ENCODE assay signal across 22 cellular contexts in the genomic region with DNA sequence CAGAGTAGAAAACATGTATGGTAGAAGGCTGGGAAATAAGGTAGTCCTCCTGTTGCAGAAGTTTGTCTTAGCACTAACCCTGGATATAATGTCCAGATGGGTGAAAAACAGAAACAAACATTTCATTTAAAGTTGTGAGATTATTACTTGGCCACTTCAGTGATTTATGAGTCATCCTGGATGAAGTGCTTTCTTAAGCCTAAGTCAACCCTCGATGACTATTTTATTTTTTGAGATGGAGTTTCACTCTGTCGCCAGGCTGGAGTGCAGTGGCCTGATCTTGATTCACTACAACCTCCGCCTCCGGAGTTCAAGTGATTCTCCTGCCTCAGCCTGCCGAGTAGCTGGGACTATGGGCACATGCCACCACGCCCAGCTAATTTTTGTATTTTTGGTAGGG. TPM values are rescaled to one million over a fixed set of nuclear protein-coding genes. Genes with fewer than 3 reads are reported as not detected.
DNase-seq lines count a peak whose midpoint lies in the region; ATAC-seq and TF ChIP-seq lines count a peak whose summit lies in the region.
"Had no signal": no experiment of that assay in that cellular context is flagged by ENCODE, and none has a peak within 500 bp of the region (broad histone marks: within the 10 kb centered on the region; RNA-seq: fewer than 3 reads in every experiment).

No MANE protein-coding gene starts in this region.

- H3K27ac ChIP-seq in vagina, result no peak overlapping the region
- H3K27ac ChIP-seq: colonic mucosa had no signal

- H3K4me3 Mint-ChIP-seq in nephron progenitor cell, result no peak overlapping the region
- H3K4me3 Mint-ChIP-seq in T-helper 2 cell treated with Interferon-gamma antibody and Interleukin-4, amounts not matched to agents 5 μg/mL and 100 μg/mL, for 36 hours, result no peak overlapping the region
- H3K4me3 Mint-ChIP-seq: activated CD8-positive, alpha-beta memory T cell treated with anti-CD3 and anti-CD28 coated beads, Interleukin-2, amount 10 ng/mL, durations not matched to agents 7 days and 5 days; stimulated activated naive CD8-positive, alpha-beta T cell treated with anti-CD3 and anti-CD28 coated beads, Interleukin-15, amount 100 ng/mL, for 72 hours had no signal

- intact Hi-C loops in vagina (cut with DNase I), result no loop called here

- TF ChIP-seq POLR2A in vagina (IDR thresholded peaks at IDR 0.05), result no peak

- H3K4me1 ChIP-seq in vagina, result peaks cover 20% of the 10 kb centered on the region
- H3K4me1 ChIP-seq: colonic mucosa had no signal

- TF ChIP-seq CTCF in choroid plexus epithelial cell (conservative IDR thresholded peaks at IDR 0.05; ENCODE audit: low read depth, low read length), result no peak
- no peak for TF ChIP-seq CTCF in nephron progenitor cell (IDR thresholded peaks at IDR 0.05)
- TF ChIP-seq CTCF in vagina (IDR thresholded peaks at IDR 0.05), result no peak

- no peaks in the 10 kb centered on the region for H3K9me3 Mint-ChIP-seq in nephron progenitor cell
- H3K9me3 Mint-ChIP-seq in T-helper 2 cell treated with Interferon-gamma antibody and Interleukin-4, amounts not matched to agents 5 μg/mL and 100 μg/mL, for 36 hours, result no peaks in the 10 kb centered on the region
- H3K9me3 Mint-ChIP-seq: stimulated activated naive CD8-positive, alpha-beta T cell treated with anti-CD3 and anti-CD28 coated beads, Interleukin-15, amount 100 ng/mL, for 72 hours had no signal

- ATAC-seq in GM21381 (IDR thresholded peaks at IDR 0.05; ENCODE audit: unreplicated experiment), result no peak
- ATAC-seq: activated CD8-positive, alpha-beta memory T cell treated with anti-CD3 and anti-CD28 coated beads, Interleukin-2, amount 10 ng/mL, durations not matched to agents 7 days and 5 days; left ventricle myocardium superior; sciatic nerve; stimulated activated naive CD8-positive, alpha-beta T cell treated with anti-CD3 and anti-CD28 coated beads, Interleukin-15, amount 100 ng/mL, for 72 hours had no signal

- H3K27me3 ChIP-seq in MG63, result no peaks in the 10 kb centered on the region
- no peaks in the 10 kb centered on the region for H3K27me3 ChIP-seq in vagina
- H3K27me3 ChIP-seq: colonic mucosa, Peyer's patch had no signal

- H3K9me3 ChIP-seq in MG63 (no peaks in the 10 kb centered on the region), vagina (no peaks in the 10 kb centered on the region)
- H3K9me3 ChIP-seq: colonic mucosa, Peyer's patch had no signal

- H3K4me3 ChIP-seq in MG63 (no peak overlapping the region), choroid plexus epithelial cell (ENCODE audit: low read depth, low read length) (no peak overlapping the region), vagina (no peak overlapping the region)
- H3K4me3 ChIP-seq: colonic mucosa, GM12878, Peyer's patch had no signal

- peaks cover 57% of the 10 kb centered on the region for H3K36me3 ChIP-seq in MG63
- H3K36me3 ChIP-seq in vagina, result peaks cover 0 to 73% of the 10 kb centered on the region in 2 donors

- H3K4me1 Mint-ChIP-seq in nephron progenitor cell, result peaks cover 15% of the 10 kb centered on the region
- H3K4me1 Mint-ChIP-seq in T-helper 2 cell treated with Interferon-gamma antibody and Interleukin-4, amounts not matched to agents 5 μg/mL and 100 μg/mL, for 36 hours (ENCODE audit: low read depth), result peaks cover 15% of the 10 kb centered on the region

- DNase-seq in CD1c-positive myeloid dendritic cell (ENCODE audit: extremely low spot score), result peak; percentile 20
- DNase-seq in MG63, result peak; percentile 15
- DNase-seq in choroid plexus epithelial cell (ENCODE audit: low read depth), result peak; percentile 55
- no peak for DNase-seq in nephron progenitor cell
- no peak for DNase-seq in T-helper 2 cell treated with Interferon-gamma antibody and Interleukin-4, amounts not matched to agents 5 μg/mL and 100 μg/mL, for 36 hours (ENCODE audit: low spot score)
- no peak for DNase-seq in dedifferentiated amniotic fluid mesenchymal stem cell (ENCODE audit: extremely low spot score)
- DNase-seq in vagina (ENCODE audit: extremely low spot score in 2 of 2), result no peak
- DNase-seq: activated CD4-positive, alpha-beta T cell treated with anti-CD3 and anti-CD28 coated beads for 1 hour; activated CD8-positive, alpha-beta memory T cell treated with anti-CD3 and anti-CD28 coated beads, Interleukin-2, amount 10 ng/mL, durations not matched to agents 7 days and 5 days; anterior cingulate cortex; colonic mucosa; GF-D8; left ventricle myocardium superior; NCI-H774; nucleus accumbens; Peyer's patch; stimulated activated naive CD8-positive, alpha-beta T cell treated with anti-CD3 and anti-CD28 coated beads, Interleukin-15, amount 100 ng/mL, for 72 hours; T-helper 9 cell had no signal

- peak overlapping the region; percentile 66 for H3K27ac Mint-ChIP-seq in nephron progenitor cell
- no peak overlapping the region for H3K27ac Mint-ChIP-seq in T-helper 2 cell treated with Interferon-gamma antibody and Interleukin-4, amounts not matched to agents 5 μg/mL and 100 μg/mL, for 36 hours

- peaks cover 66% of the 10 kb centered on the region for H3K36me3 Mint-ChIP-seq in nephron progenitor cell (ENCODE audit: low read depth)
- H3K36me3 Mint-ChIP-seq in T-helper 2 cell treated with Interferon-gamma antibody and Interleukin-4, amounts not matched to agents 5 μg/mL and 100 μg/mL, for 36 hours (ENCODE audit: low read depth), result peaks cover 70% of the 10 kb centered on the region

- H3K27me3 Mint-ChIP-seq in nephron progenitor cell (ENCODE audit: low read depth, poor library complexity), result no peaks in the 10 kb centered on the region
- H3K27me3 Mint-ChIP-seq in T-helper 2 cell treated with Interferon-gamma antibody and Interleukin-4, amounts not matched to agents 5 μg/mL and 100 μg/mL, for 36 hours (ENCODE audit: low read depth), result no peaks in the 10 kb centered on the region
- H3K27me3 Mint-ChIP-seq: activated CD8-positive, alpha-beta memory T cell treated with anti-CD3 and anti-CD28 coated beads, Interleukin-2, amount 10 ng/mL, durations not matched to agents 7 days and 5 days; stimulated activated naive CD8-positive, alpha-beta T cell treated with anti-CD3 and anti-CD28 coated beads, Interleukin-15, amount 100 ng/mL, for 72 hours had no signal

RNA-seq across cellular contexts. Expression of a gene that starts 10.2 kb away (rescaled TPM):
- total RNA-seq in MG63 (2014; rRNA removed; shearing (Covaris generic); ENCODE audit: low replicate concordance), result 38.7 and 52.6 TPM in 2 replicates
- 109 TPM for total RNA-seq in vagina

RNA-seq across cellular contexts. Expression of a gene that starts 15.9 kb away (rescaled TPM):
- not detected in 2 replicates for total RNA-seq in MG63 (2014; rRNA removed; shearing (Covaris generic); ENCODE audit: low replicate concordance)
- total RNA-seq in vagina, result not detected
- total RNA-seq: colonic mucosa, left ventricle myocardium superior, Peyer's patch, sciatic nerve, urinary bladder had no signal

RNA-seq across cellular contexts. Expression of a gene that starts 31.2 kb away (rescaled TPM):
- 5.4 and 11.3 TPM in 2 replicates for total RNA-seq in MG63 (2014; rRNA removed; shearing (Covaris generic); ENCODE audit: low replicate concordance)
- 2.0 TPM for total RNA-seq in vagina

Comparison
In these comparisons a context has a peak if more than half of its experiments do, and no peak if none do; other contexts are left out.
1. DNase-seq: peak in CD1c-positive myeloid dendritic cell (single experiment), MG63 (single experiment) and choroid plexus epithelial cell (single experiment); none in nephron progenitor cell (single experiment), T-helper 2 cell treated with Interferon-gamma antibody and Interleukin-4, amounts not matched to agents 5 μg/mL and 100 μg/mL, for 36 hours (single experiment), dedifferentiated amniotic fluid mesenchymal stem cell (single experiment) and vagina (0 of 2).